In genomic region chr4:111849726-111850284, GRCh38 we compare ENCODE assay signal across 13 cellular contexts.
"Had no signal": no experiment of that assay in that cellular context is flagged by ENCODE, and none has a peak within 500 bp of the region (broad histone marks: within the 10 kb centered on the region; RNA-seq: fewer than 3 reads in every experiment).

No MANE protein-coding gene starts in this region.

- H3K9me3 Mint-ChIP-seq: neural progenitor cell had no signal

- DNase-seq: activated naive CD4-positive, alpha-beta T cell treated with anti-CD3 and anti-CD28 coated beads, Interleukin-2, amount 50 U/mL, for 16 hours; amniotic stem cell; brain microvascular endothelial cell; esophagus squamous epithelium; pancreas; stimulated activated CD4-positive, alpha-beta T cell treated with anti-CD3 and anti-CD28 coated beads, Interleukin-4, amount 100 ng/mL, for 4 hours; stimulated activated naive CD8-positive, alpha-beta T cell treated with anti-CD3 and anti-CD28 coated beads, Interleukin-15, amount 100 ng/mL, for 72 hours; T-helper 2 cell; testis had no signal

- H3K9me3 ChIP-seq: esophagus squamous epithelium, pancreas, testis had no signal

- H3K4me3 ChIP-seq: esophagus squamous epithelium, neural progenitor cell, pancreas, testis had no signal

- H3K4me3 Mint-ChIP-seq: mesothelial cell of epicardium; neural progenitor cell; stimulated activated naive CD8-positive, alpha-beta T cell treated with anti-CD3 and anti-CD28 coated beads, Interleukin-15, amount 100 ng/mL, for 72 hours had no signal

- H3K4me1 ChIP-seq: esophagus squamous epithelium, neural progenitor cell, pancreas, testis had no signal

- H3K36me3 ChIP-seq: brain microvascular endothelial cell, esophagus squamous epithelium, neural progenitor cell, pancreas had no signal

- H3K4me1 Mint-ChIP-seq: neural progenitor cell; stimulated activated naive CD8-positive, alpha-beta T cell treated with anti-CD3 and anti-CD28 coated beads, Interleukin-15, amount 100 ng/mL, for 72 hours had no signal

- H3K27me3 Mint-ChIP-seq: stimulated activated naive CD8-positive, alpha-beta T cell treated with anti-CD3 and anti-CD28 coated beads, Interleukin-15, amount 100 ng/mL, for 72 hours had no signal

- H3K36me3 Mint-ChIP-seq: mesothelial cell of epicardium, neural progenitor cell had no signal

- FAIRE-seq: pancreas, urothelium cell line had no signal

- H3K9ac ChIP-seq: neural progenitor cell had no signal

- H2AFZ ChIP-seq: neural progenitor cell had no signal

- H3K27ac Mint-ChIP-seq: mesothelial cell of epicardium; neural progenitor cell; stimulated activated naive CD8-positive, alpha-beta T cell treated with anti-CD3 and anti-CD28 coated beads, Interleukin-15, amount 100 ng/mL, for 72 hours had no signal

- H3K27ac ChIP-seq: brain microvascular endothelial cell, esophagus squamous epithelium, neural progenitor cell, pancreas, testis had no signal

- ATAC-seq: activated CD4-positive, CD25-positive, alpha-beta regulatory T cell treated with anti-CD3 and anti-CD28 coated beads, Interleukin-2, amount 50 U/mL, for 24 hours; pancreas; stimulated activated naive CD8-positive, alpha-beta T cell treated with anti-CD3 and anti-CD28 coated beads, Interleukin-15, amount 100 ng/mL, for 72 hours had no signal

- H3K27me3 ChIP-seq: brain microvascular endothelial cell, esophagus squamous epithelium, neural progenitor cell, pancreas, testis had no signal

- H3K4me2 ChIP-seq: neural progenitor cell had no signal
